Comparison of ENCODE assay signal across 1 cellular context in genomic region chr7:81111781-81112540, GRCh38.
TF ChIP-seq lines count a peak whose summit lies in the region.

No MANE protein-coding gene starts in this region.

TF ChIP-seq in HEK293, 187 proteins besides CTCF, POLR2A, EP300 and RAD21 (continued from another document):
- TF ChIP-seq SP7 (tag by site-specific recombination; IDR thresholded peaks at IDR 0.05) (peak; percentile 36; the same call in 1 of the 2 replicates), ZNF146 (tag by site-specific recombination; IDR thresholded peaks at IDR 0.05) (no peak), ZSCAN23 (tag by site-specific recombination; IDR thresholded peaks at IDR 0.05) (no peak), ZNF138 (tag by site-specific recombination; IDR thresholded peaks at IDR 0.05; ENCODE audit: borderline replicate concordance) (no peak), ZXDB (tag by site-specific recombination; IDR thresholded peaks at IDR 0.05) (no peak), ZNF10 (tag by site-specific recombination; IDR thresholded peaks at IDR 0.05) (no peak), SALL2 (tag by site-specific recombination; IDR thresholded peaks at IDR 0.05; ENCODE audit: borderline replicate concordance) (no peak)
